Comparison of ENCODE assay signal across 9 cellular contexts in the genomic region with DNA sequence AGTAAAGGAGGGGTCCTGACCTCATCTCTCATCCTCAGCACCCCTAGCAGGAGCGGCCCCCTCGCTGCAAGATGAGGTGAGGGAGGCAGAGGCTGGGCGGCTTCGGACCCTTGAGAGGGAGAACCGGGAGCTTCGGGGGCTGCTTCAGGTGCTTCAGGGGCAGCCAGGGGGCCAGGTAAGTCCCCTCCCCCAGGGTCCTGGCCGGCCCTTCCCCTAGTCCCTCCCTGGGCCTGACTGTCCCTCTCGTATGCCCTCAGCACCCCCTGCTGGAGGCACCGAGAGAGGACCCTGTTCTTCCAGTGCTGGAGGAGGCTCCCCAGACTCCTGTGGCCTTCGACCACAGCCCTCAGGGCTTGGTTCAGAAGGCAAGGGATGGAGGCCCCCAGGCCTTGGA. TPM values are rescaled to one million over a fixed set of nuclear protein-coding genes. Genes with fewer than 3 reads are reported as not detected.
DNase-seq lines count a peak whose midpoint lies in the region; ATAC-seq, FAIRE-seq and TF ChIP-seq lines count a peak whose summit lies in the region.
"Had no signal": no experiment of that assay in that cellular context is flagged by ENCODE, and none has a peak within 500 bp of the region (broad histone marks: within the 10 kb centered on the region; RNA-seq: fewer than 3 reads in every experiment).

No MANE protein-coding gene starts in this region.

- no peak overlapping the region for H3K4me2 ChIP-seq in PC-9

- CTCF ChIA-PET in PC-9 (lab: Charles Lee): interaction anchor here (1.6 kb wide), 1 partner anchor 105 kb away, joined by 3 read pairs; no protein-coding TSS in a partner anchor

- FAIRE-seq in small intestine (lab: Jason Lieb, UNC): no peak

- POLR2A ChIA-PET in PC-9 (lab: Charles Lee; ENCODE audit: unreplicated experiment): no interaction called here

- H3K79me2 ChIP-seq in PC-9 (ENCODE audit: low read depth): no peaks in the 10 kb centered on the region

- H4K20me1 ChIP-seq in PC-9 (ENCODE audit: insufficient read depth): no peaks in the 10 kb centered on the region

- peaks cover 20% of the 10 kb centered on the region; the same call in 1 of the 2 replicates for H3F3A ChIP-seq in PC-9 (ENCODE audit: insufficient read depth, low read depth)

- ATAC-seq in Right ventricle myocardium inferior (no peak), upper lobe of right lung (no peak), GM21390 (IDR thresholded peaks at IDR 0.05; ENCODE audit: unreplicated experiment) (no peak)

- H3K27me3 ChIP-seq in cardiac muscle cell (no peaks in the 10 kb centered on the region), PC-9 (ENCODE audit: insufficient read depth, low read depth) (no peaks in the 10 kb centered on the region), upper lobe of right lung (no peaks in the 10 kb centered on the region), small intestine (ENCODE audit: control insufficient read depth in 2 of 2, insufficient read depth in 2 of 2, low read length in 2 of 2) (no peaks in the 10 kb centered on the region)

- 71 to 80% (median 74%) methylated on average over 9 to 10 of the region's 10 CpGs for WGBS in small intestine, 3 donors

- H3K4me3 ChIP-seq in cardiac muscle cell (no peak overlapping the region), PC-9 (no peak overlapping the region), fibroblast of villous mesenchyme (ENCODE audit: low read depth, low read length) (no peak overlapping the region), upper lobe of right lung (no peak overlapping the region), small intestine (ENCODE audit: low read depth in 1 of 2, low read length in 2 of 2) (no peak overlapping the region)

- H3K9me2 ChIP-seq in PC-9 (ENCODE audit: insufficient read depth): no peaks in the 10 kb centered on the region

- H3K27ac ChIP-seq in cardiac muscle cell (no peak overlapping the region), PC-9 (no peak overlapping the region), upper lobe of right lung (no peak overlapping the region), small intestine (ENCODE audit: low read depth in 1 of 2, low read length in 1 of 2) (no peak overlapping the region)

- TF ChIP-seq CTCF in cardiac muscle cell (IDR thresholded peaks at IDR 0.05; ENCODE audit: low read depth, low read length) (peak; percentile 22), PC-9 (conservative IDR thresholded peaks at IDR 0.05) (peak; percentile 50; the same call in 1 of the 2 replicates), fibroblast of villous mesenchyme (IDR thresholded peaks at IDR 0.05; ENCODE audit: insufficient read depth, low read depth, low read length) (peak; percentile 22), upper lobe of right lung (IDR thresholded peaks at IDR 0.05) (peak; percentile 16)

- no TSS peak for BruUV-seq in PC-9 (replicated peaks; lab: Mats Ljungman, UMichigan)

- H2AFZ ChIP-seq in PC-9: no peak overlapping the region

- peak in 1 of 2 donors; percentile 33 for DNase-seq in cardiac muscle cell (ENCODE audit: low read depth in 1 of 2, low spot score in 1 of 2)
- DNase-seq in Right ventricle myocardium inferior (ENCODE audit: missing footprints): no peak
- DNase-seq in PC-9: peak in 1 of 2 experiments; percentile 41
- DNase-seq in fibroblast of villous mesenchyme (ENCODE audit: low read depth): no peak
- no peak for DNase-seq in upper lobe of right lung
- DNase-seq in NCI-H2171 treated with DMSO at 0.1 percent for 48 hours (lab: John Stamatoyannopoulos, UW): no peak
- DNase-seq in small intestine: no peak
- DNase-seq: activated T-cell treated with anti-CD3 and anti-CD28 coated beads, Interleukin-2, amount 50 U/mL, for 24 hours had no signal

- intact Hi-C loops in Right ventricle myocardium inferior (cut with DNase I) (no loop called here), PC-9 (cut with micrococcal nuclease; ENCODE audit: unreplicated experiment) (no loop called here), upper lobe of right lung (cut with DNase I) (no loop called here)

- no peaks in the 10 kb centered on the region for H3K36me3 ChIP-seq in cardiac muscle cell
- H3K36me3 ChIP-seq in PC-9 (ENCODE audit: low read depth): no peaks in the 10 kb centered on the region
- H3K36me3 ChIP-seq in upper lobe of right lung: no peaks in the 10 kb centered on the region
- no peaks in the 10 kb centered on the region for H3K36me3 ChIP-seq in small intestine (ENCODE audit: control insufficient read depth in 2 of 2, insufficient read depth in 2 of 2, low read length in 2 of 2)

- H3K9me3 ChIP-seq in cardiac muscle cell (ENCODE audit: low read depth): no peaks in the 10 kb centered on the region
- H3K9me3 ChIP-seq in PC-9 (ENCODE audit: insufficient read depth, low read depth): no peaks in the 10 kb centered on the region
- H3K9me3 ChIP-seq in upper lobe of right lung: no peaks in the 10 kb centered on the region
- H3K9me3 ChIP-seq in small intestine (ENCODE audit: control insufficient read depth, low read depth): no peaks in the 10 kb centered on the region

- H3K4me1 ChIP-seq in cardiac muscle cell (ENCODE audit: low read depth) (peaks cover 4% of the 10 kb centered on the region), PC-9 (replicated peaks; ENCODE audit: insufficient read depth) (peaks cover 31% of the 10 kb centered on the region), upper lobe of right lung (peaks cover 14% of the 10 kb centered on the region), small intestine (ENCODE audit: control insufficient read depth in 2 of 2, insufficient read depth in 1 of 2, low read depth in 1 of 2, low read length in 1 of 2) (peaks cover 0 to 10% of the 10 kb centered on the region in 2 donors)

RNA-seq across cellular contexts. Expression of a gene that starts 3.7 kb away (rescaled TPM):
- total RNA-seq in cardiac muscle cell (5.9 and 8.4 TPM in 2 replicates), Right ventricle myocardium inferior (7.7 TPM), PC-9 (2021) (9.6 and 15.1 TPM in 2 replicates), fibroblast of villous mesenchyme (1.7 and 3.5 TPM in 2 replicates), upper lobe of right lung (20.7 TPM)
- polyA plus RNA-seq in cardiac muscle cell (8.6 and 9.5 TPM in 2 replicates), small intestine (100 to 1,000 TPM in 2 of 3 donors, 10 to 100 TPM in 1; 32.3 to 363 (median 147) TPM)

RNA-seq across cellular contexts. Expression of a gene that starts 15.2 kb away (rescaled TPM):
- total RNA-seq in cardiac muscle cell: 28.2 and 30.4 TPM in 2 replicates
- 19.7 and 22.3 TPM in 2 replicates for polyA plus RNA-seq in cardiac muscle cell
- 18.7 TPM for total RNA-seq in Right ventricle myocardium inferior
- total RNA-seq in PC-9 (2021): 60.6 and 64.3 TPM in 2 replicates
- 35.8 and 48.0 TPM in 2 replicates for total RNA-seq in fibroblast of villous mesenchyme
- 42.4 TPM for total RNA-seq in upper lobe of right lung
- polyA plus RNA-seq in small intestine: 10 to 100 TPM; 27.5 to 33.4 (median 30.0) TPM

RNA-seq across cellular contexts. Expression of a gene that starts 25.8 kb away (rescaled TPM):
- total RNA-seq in cardiac muscle cell (500 and 570 TPM in 2 replicates), Right ventricle myocardium inferior (410 TPM), PC-9 (2021) (381 and 441 TPM in 2 replicates), fibroblast of villous mesenchyme (211 and 230 TPM in 2 replicates), upper lobe of right lung (176 TPM)
- polyA plus RNA-seq in cardiac muscle cell (646 and 784 TPM in 2 replicates), small intestine (100 to 1,000 TPM; 477 to 668 (median 619) TPM)

RNA-seq across cellular contexts. Expression of a gene that starts 26.4 kb away (rescaled TPM):
- total RNA-seq in cardiac muscle cell: 298 and 438 TPM in 2 replicates
- polyA plus RNA-seq in cardiac muscle cell: 331 and 375 TPM in 2 replicates
- total RNA-seq in Right ventricle myocardium inferior: 92.8 TPM
- total RNA-seq in PC-9 (2021): 264 and 275 TPM in 2 replicates
- 144 and 155 TPM in 2 replicates for total RNA-seq in fibroblast of villous mesenchyme
- 168 TPM for total RNA-seq in upper lobe of right lung
- 100 to 1,000 TPM in 2 of 3 donors, 10 to 100 TPM in 1; 99.3 to 188 (median 171) TPM for polyA plus RNA-seq in small intestine

RNA-seq across cellular contexts. Expression of a gene that starts 38.4 kb away (rescaled TPM):
- total RNA-seq in cardiac muscle cell (77.0 and 94.0 TPM in 2 replicates), Right ventricle myocardium inferior (217 TPM), PC-9 (2021) (61.0 and 64.6 TPM in 2 replicates), fibroblast of villous mesenchyme (19.3 and 23.3 TPM in 2 replicates), upper lobe of right lung (51.9 TPM)
- polyA plus RNA-seq in cardiac muscle cell (48.8 and 49.3 TPM in 2 replicates), small intestine (100 to 1,000 TPM; 192 to 417 (median 404) TPM)
